Comparison of ENCODE assay signal across 10 cellular contexts in the genomic region with DNA sequence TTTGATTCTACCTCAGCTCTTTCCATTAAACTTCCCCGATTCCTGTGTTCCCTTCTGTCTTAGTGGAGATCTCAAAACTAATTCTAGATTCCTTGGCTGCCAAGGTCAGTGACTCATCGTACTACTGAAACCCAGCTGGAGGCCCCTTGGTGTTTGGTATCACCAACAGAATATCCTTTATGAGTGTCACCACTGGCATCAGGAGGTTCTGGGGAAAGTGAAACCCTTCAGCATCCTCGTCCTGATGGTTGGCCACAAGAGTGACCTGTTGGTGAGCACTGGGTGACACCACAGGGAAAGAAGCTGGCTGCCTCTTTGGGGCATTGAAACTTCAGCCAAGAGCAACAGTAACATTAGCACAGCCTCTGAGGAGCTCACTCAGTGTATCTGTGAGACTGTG. TPM values are rescaled to one million over a fixed set of nuclear protein-coding genes. Genes with fewer than 3 reads are reported as not detected.
DNase-seq lines count a peak whose midpoint lies in the region; ATAC-seq and TF ChIP-seq lines count a peak whose summit lies in the region.
"Had no signal": no experiment of that assay in that cellular context is flagged by ENCODE, and none has a peak within 500 bp of the region (broad histone marks: within the 10 kb centered on the region; RNA-seq: fewer than 3 reads in every experiment).

No MANE protein-coding gene starts in this region.

- no peaks in the 10 kb centered on the region for H3K9me3 Mint-ChIP-seq in activated T-helper 2 cell treated with anti-CD3 and anti-CD28 coated beads, Interferon-gamma antibody, Interleukin-2, Interleukin-4, amounts not matched to agents 10 μg/mL and 5 μg/mL and 100 μg/mL, durations not matched to agents 14 hours and 24 hours and 36 hours
- H3K9me3 Mint-ChIP-seq: nephron progenitor cell had no signal

- ATAC-seq in GM19351 (IDR thresholded peaks at IDR 0.05; ENCODE audit: unreplicated experiment), result no peak
- no peak for ATAC-seq in HG03159 (IDR thresholded peaks at IDR 0.05; ENCODE audit: unreplicated experiment)

- DNase-seq in AG09309 (ENCODE audit: low read depth) (peak; percentile 76), iris pigment epithelial cell (ENCODE audit: low read depth) (peak; percentile 92), GM10266 (ENCODE audit: extremely low spot score) (no peak), ureter (ENCODE audit: low spot score) (no peak)
- no peak for DNase-seq in activated T-helper 2 cell treated with anti-CD3 and anti-CD28 coated beads, Interferon-gamma antibody, Interleukin-2, Interleukin-4, amounts not matched to agents 10 μg/mL and 5 μg/mL and 100 μg/mL, durations not matched to agents 14 hours and 24 hours and 36 hours (ENCODE audit: low spot score)
- DNase-seq: nephron progenitor cell, testis had no signal

- no peak overlapping the region for H3K4me3 ChIP-seq in AG09309 (ENCODE audit: control insufficient read depth, low read depth, low read length)
- no peak overlapping the region for H3K4me3 ChIP-seq in HEK293 (ENCODE audit: low read depth, low read length)
- H3K4me3 ChIP-seq: testis had no signal

- H3K27me3 Mint-ChIP-seq in activated T-helper 2 cell treated with anti-CD3 and anti-CD28 coated beads, Interferon-gamma antibody, Interleukin-2, Interleukin-4, amounts not matched to agents 10 μg/mL and 5 μg/mL and 100 μg/mL, durations not matched to agents 14 hours and 24 hours and 36 hours (ENCODE audit: low read depth), result no peaks in the 10 kb centered on the region

- H3K4me1 ChIP-seq in HEK293 (ENCODE audit: control insufficient read depth, insufficient read depth, low read length), result peaks cover 5% of the 10 kb centered on the region
- H3K4me1 ChIP-seq: testis had no signal

- H3K36me3 Mint-ChIP-seq in activated T-helper 2 cell treated with anti-CD3 and anti-CD28 coated beads, Interferon-gamma antibody, Interleukin-2, Interleukin-4, amounts not matched to agents 10 μg/mL and 5 μg/mL and 100 μg/mL, durations not matched to agents 14 hours and 24 hours and 36 hours (ENCODE audit: low read depth), result peaks cover 28% of the 10 kb centered on the region

- H3K4me1 Mint-ChIP-seq in activated T-helper 2 cell treated with anti-CD3 and anti-CD28 coated beads, Interferon-gamma antibody, Interleukin-2, Interleukin-4, amounts not matched to agents 10 μg/mL and 5 μg/mL and 100 μg/mL, durations not matched to agents 14 hours and 24 hours and 36 hours (ENCODE audit: low read depth), result peaks cover 16% of the 10 kb centered on the region

- no peak overlapping the region; the same call in 1 of the 2 replicates for H3K27ac ChIP-seq in HEK293 (ENCODE audit: extremely low read depth, low read depth, low read length)
- H3K27ac ChIP-seq: testis had no signal

- POLR2A ChIA-PET in HEK293 (lab: Yijun Ruan, JAX), result interaction anchor here (0.7 to 5.4 kb wide), 5 partner anchors 20 to 702 kb away, joined by 3 to 56 read pairs (median 3); a partner anchor contains a TSS

- H3K27ac Mint-ChIP-seq in activated T-helper 2 cell treated with anti-CD3 and anti-CD28 coated beads, Interferon-gamma antibody, Interleukin-2, Interleukin-4, amounts not matched to agents 10 μg/mL and 5 μg/mL and 100 μg/mL, durations not matched to agents 14 hours and 24 hours and 36 hours, result peak overlapping the region; percentile 51

- H3K36me3 ChIP-seq in HEK293 (ENCODE audit: control insufficient read depth in 2 of 2, insufficient read depth in 1 of 2, low read length in 2 of 2), result peaks cover 4 to 45% of the 10 kb centered on the region in 2 experiments; a peak in 2 of 3 replicates

- no peaks in the 10 kb centered on the region for H3K9me3 ChIP-seq in HEK293 (ENCODE audit: control insufficient read depth, insufficient read depth, low read depth, low read length)
- H3K9me3 ChIP-seq: testis had no signal

- intact Hi-C loops in activated T-helper 2 cell treated with anti-CD3 and anti-CD28 coated beads, Interferon-gamma antibody, Interleukin-2, Interleukin-4, amounts not matched to agents 10 μg/mL and 5 μg/mL and 100 μg/mL, durations not matched to agents 14 hours and 24 hours and 36 hours (cut with micrococcal nuclease), result loop anchor here (5.0 to 10.0 kb wide), 2 partner anchors 84 to 197 kb away; no protein-coding TSS in a partner anchor

- no peak overlapping the region for H3K4me3 Mint-ChIP-seq in activated T-helper 2 cell treated with anti-CD3 and anti-CD28 coated beads, Interferon-gamma antibody, Interleukin-2, Interleukin-4, amounts not matched to agents 10 μg/mL and 5 μg/mL and 100 μg/mL, durations not matched to agents 14 hours and 24 hours and 36 hours (ENCODE audit: low read depth)
- H3K4me3 Mint-ChIP-seq: nephron progenitor cell had no signal

- CTCF ChIA-PET in HEK293 (lab: Yijun Ruan, JAX), result interaction anchor here (0.6 to 4.5 kb wide), 10 partner anchors 21 to 353 kb away, joined by 3 to 26 read pairs (median 6); no protein-coding TSS in a partner anchor

- TF ChIP-seq CTCF in AG09309 (IDR thresholded peaks at IDR 0.05; ENCODE audit: control insufficient read depth, insufficient read depth, low read depth, low read length, missing control alignments), result no peak
- TF ChIP-seq CTCF in HEK293 (tag by site-specific recombination; IDR thresholded peaks at IDR 0.05), result no peak
- TF ChIP-seq CTCF in GM10266 (IDR thresholded peaks at IDR 0.05; ENCODE audit: control insufficient read depth, insufficient read depth, low read depth, missing control alignments), result no peak

TF ChIP-seq in HEK293, 187 proteins besides CTCF, POLR2A, EP300 and RAD21 (continues in another document):
- TF ChIP-seq ZBTB48 (tag by site-specific recombination; IDR thresholded peaks at IDR 0.05) (0 out of 2 replicates have a peak, but pooled peaks have one; percentile 15), OSR2 (tag by site-specific recombination; IDR thresholded peaks at IDR 0.05) (0 out of 2 replicates have a peak, but pooled peaks have one; percentile 12), ZNF114 (tag by site-specific recombination; IDR thresholded peaks at IDR 0.05) (no peak), SCRT2 (tag by site-specific recombination; IDR thresholded peaks at IDR 0.05) (peak; percentile 93), GLIS1 (tag by site-specific recombination; IDR thresholded peaks at IDR 0.05) (peak; percentile 67), ZNF239 (tag by site-specific recombination; IDR thresholded peaks at IDR 0.05) (no peak), SCRT1 (tag by site-specific recombination; IDR thresholded peaks at IDR 0.05; ENCODE audit: borderline replicate concordance) (peak; percentile 24; the same call in 1 of the 2 replicates)
- TF ChIP-seq, protein P1, sequence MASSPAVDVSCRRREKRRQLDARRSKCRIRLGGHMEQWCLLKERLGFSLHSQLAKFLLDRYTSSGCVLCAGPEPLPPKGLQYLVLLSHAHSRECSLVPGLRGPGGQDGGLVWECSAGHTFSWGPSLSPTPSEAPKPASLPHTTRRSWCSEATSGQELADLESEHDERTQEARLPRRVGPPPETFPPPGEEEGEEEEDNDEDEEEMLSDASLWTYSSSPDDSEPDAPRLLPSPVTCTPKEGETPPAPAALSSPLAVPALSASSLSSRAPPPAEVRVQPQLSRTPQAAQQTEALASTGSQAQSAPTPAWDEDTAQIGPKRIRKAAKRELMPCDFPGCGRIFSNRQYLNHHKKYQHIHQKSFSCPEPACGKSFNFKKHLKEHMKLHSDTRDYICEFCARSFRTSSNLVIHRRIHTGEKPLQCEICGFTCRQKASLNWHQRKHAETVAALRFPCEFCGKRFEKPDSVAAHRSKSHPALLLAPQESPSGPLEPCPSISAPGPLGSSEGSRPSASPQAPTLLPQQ (tag by site-specific recombination; IDR thresholded peaks at IDR 0.05), result 0 out of 2 replicates have a peak, but pooled peaks have one; percentile 45
- TF ChIP-seq, protein P2, sequence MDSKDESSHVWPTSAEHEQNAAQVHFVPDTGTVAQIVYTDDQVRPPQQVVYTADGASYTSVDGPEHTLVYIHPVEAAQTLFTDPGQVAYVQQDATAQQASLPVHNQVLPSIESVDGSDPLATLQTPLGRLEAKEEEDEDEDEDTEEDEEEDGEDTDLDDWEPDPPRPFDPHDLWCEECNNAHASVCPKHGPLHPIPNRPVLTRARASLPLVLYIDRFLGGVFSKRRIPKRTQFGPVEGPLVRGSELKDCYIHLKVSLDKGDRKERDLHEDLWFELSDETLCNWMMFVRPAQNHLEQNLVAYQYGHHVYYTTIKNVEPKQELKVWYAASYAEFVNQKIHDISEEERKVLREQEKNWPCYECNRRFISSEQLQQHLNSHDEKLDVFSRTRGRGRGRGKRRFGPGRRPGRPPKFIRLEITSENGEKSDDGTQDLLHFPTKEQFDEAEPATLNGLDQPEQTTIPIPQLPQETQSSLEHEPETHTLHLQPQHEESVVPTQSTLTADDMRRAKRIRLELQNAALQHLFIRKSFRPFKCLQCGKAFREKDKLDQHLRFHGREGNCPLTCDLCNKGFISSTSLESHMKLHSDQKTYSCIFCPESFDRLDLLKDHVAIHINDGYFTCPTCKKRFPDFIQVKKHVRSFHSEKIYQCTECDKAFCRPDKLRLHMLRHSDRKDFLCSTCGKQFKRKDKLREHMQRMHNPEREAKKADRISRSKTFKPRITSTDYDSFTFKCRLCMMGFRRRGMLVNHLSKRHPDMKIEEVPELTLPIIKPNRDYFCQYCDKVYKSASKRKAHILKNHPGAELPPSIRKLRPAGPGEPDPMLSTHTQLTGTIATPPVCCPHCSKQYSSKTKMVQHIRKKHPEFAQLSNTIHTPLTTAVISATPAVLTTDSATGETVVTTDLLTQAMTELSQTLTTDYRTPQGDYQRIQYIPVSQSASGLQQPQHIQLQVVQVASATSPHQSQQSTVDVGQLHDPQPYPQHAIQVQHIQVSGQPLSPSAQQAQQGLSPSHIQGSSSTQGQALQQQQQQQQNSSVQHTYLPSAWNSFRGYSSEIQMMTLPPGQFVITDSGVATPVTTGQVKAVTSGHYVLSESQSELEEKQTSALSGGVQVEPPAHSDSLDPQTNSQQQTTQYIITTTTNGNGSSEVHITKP (tag by site-specific recombination; IDR thresholded peaks at IDR 0.05), result peak; percentile 27; the same call in 1 of the 2 replicates

RNA-seq across cellular contexts. Expression of a gene that starts 9.6 kb away (rescaled TPM):
- 0.34 TPM in 2 replicates for total RNA-seq in activated T-helper 2 cell treated with anti-CD3 and anti-CD28 coated beads, Interferon-gamma antibody, Interleukin-2, Interleukin-4, amounts not matched to agents 10 μg/mL and 5 μg/mL and 100 μg/mL, durations not matched to agents 14 hours and 24 hours and 36 hours
- 1.9 TPM for total RNA-seq in ureter

RNA-seq across cellular contexts. Expression of a gene that starts 41.2 kb away (rescaled TPM):
- total RNA-seq in activated T-helper 2 cell treated with anti-CD3 and anti-CD28 coated beads, Interferon-gamma antibody, Interleukin-2, Interleukin-4, amounts not matched to agents 10 μg/mL and 5 μg/mL and 100 μg/mL, durations not matched to agents 14 hours and 24 hours and 36 hours, result 30.8 and 32.0 TPM in 2 replicates
- total RNA-seq in ureter, result 19.8 TPM

RNA-seq across cellular contexts. Expression of a gene that starts 46.7 kb away (rescaled TPM):
- not detected in 2 replicates for total RNA-seq in activated T-helper 2 cell treated with anti-CD3 and anti-CD28 coated beads, Interferon-gamma antibody, Interleukin-2, Interleukin-4, amounts not matched to agents 10 μg/mL and 5 μg/mL and 100 μg/mL, durations not matched to agents 14 hours and 24 hours and 36 hours
- not detected for total RNA-seq in ureter
- total RNA-seq: testis had no signal

RNA-seq across cellular contexts. Expression of a gene that starts 48.8 kb away (rescaled TPM):
- 49.4 and 55.4 TPM in 2 replicates for total RNA-seq in activated T-helper 2 cell treated with anti-CD3 and anti-CD28 coated beads, Interferon-gamma antibody, Interleukin-2, Interleukin-4, amounts not matched to agents 10 μg/mL and 5 μg/mL and 100 μg/mL, durations not matched to agents 14 hours and 24 hours and 36 hours
- total RNA-seq in ureter, result 31.3 TPM

Comparison
In these comparisons a context has a peak if more than half of its experiments do, and no peak if none do; other contexts are left out.
1. DNase-seq: peak in AG09309 (single experiment) and iris pigment epithelial cell (single experiment); none in activated T-helper 2 cell treated with anti-CD3 and anti-CD28 coated beads, Interferon-gamma antibody, Interleukin-2, Interleukin-4, amounts not matched to agents 10 μg/mL and 5 μg/mL and 100 μg/mL, durations not matched to agents 14 hours and 24 hours and 36 hours (single experiment), GM10266 (single experiment) and ureter (single experiment).